ENCODE assay signal across 8 cellular contexts in the genomic region with DNA sequence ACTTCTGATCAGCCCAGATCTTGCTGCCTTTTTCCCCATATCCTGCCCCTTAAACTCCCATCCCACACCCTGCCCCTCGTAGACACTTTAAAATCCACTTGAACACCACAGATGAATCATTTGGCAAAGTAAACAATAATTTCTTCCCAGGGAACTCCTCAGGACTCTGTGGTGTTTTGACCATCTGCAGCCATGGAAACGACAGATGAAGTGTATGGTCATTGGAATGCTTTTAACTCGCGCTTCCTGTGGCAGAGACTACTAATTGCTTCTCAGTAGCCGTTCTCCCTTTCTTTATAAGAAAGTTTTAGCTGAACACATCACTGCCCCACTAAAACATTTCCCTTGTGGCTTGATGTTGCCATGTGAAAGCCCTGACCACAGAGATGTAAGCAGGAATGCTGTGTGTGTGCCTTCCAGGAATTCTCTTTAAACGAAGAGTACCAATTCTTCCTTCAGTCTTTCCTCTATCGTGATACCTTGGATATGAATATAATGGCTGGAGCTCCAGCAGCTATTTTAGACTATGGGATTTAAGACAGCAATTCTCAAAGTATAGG.
DNase-seq lines count a peak whose midpoint lies in the region; ATAC-seq, FAIRE-seq and TF ChIP-seq lines count a peak whose summit lies in the region.

No MANE protein-coding gene starts in this region.

- no TSS peak for BruUV-seq in HepG2 (replicated peaks; lab: Mats Ljungman, UMichigan)

- DNase-seq in AG04449 (ENCODE audit: low read depth, low spot score) = peak; percentile 98
- peak; percentile 99 for DNase-seq in LHCN-M2 (ENCODE audit: low read depth)
- DNase-seq in cardiac fibroblast (ENCODE audit: low read depth in 2 of 2) = peak; percentile 89 to 98
- peak; percentile 74 for DNase-seq in HepG2 (ENCODE audit: low spot score)
- DNase-seq in aorta = peak in 1 of 2 donors; percentile 53
- DNase-seq in effector memory CD8-positive, alpha-beta T cell = no peak

- WGBS in HepG2 (ENCODE audit: low lambda C conversion rate) = 0% methylated on average over 7 of the region's 7 CpGs
- WGBS in aorta, 2 donors = 7 to 11% methylated on average over 7 of the region's 7 CpGs

- H3K27ac Mint-ChIP-seq in effector memory CD8-positive, alpha-beta T cell = no peak overlapping the region

- no peaks in the 10 kb centered on the region for H3K4me1 Mint-ChIP-seq in effector memory CD8-positive, alpha-beta T cell (ENCODE audit: low read depth in 2 of 2)

- TF ChIP-seq POLR2A in HepG2 (IDR thresholded peaks at IDR 0.05; ENCODE audit: insufficient read depth in 1 of 2, low read depth in 2 of 2, low read length in 2 of 2) = no peak

- peak; percentile 82 for ATAC-seq in HepG2
- ATAC-seq in aorta (ENCODE audit: low FRiP score) = peak; percentile 78
- ATAC-seq in GM21619 (IDR thresholded peaks at IDR 0.05; ENCODE audit: unreplicated experiment) = no peak
- ATAC-seq in effector memory CD8-positive, alpha-beta T cell (replicated peaks) = no peak
- ATAC-seq in GM19467 (IDR thresholded peaks at IDR 0.05; ENCODE audit: unreplicated experiment) = no peak

- H3K27ac ChIP-seq in HepG2 (ENCODE audit: extremely low read length, insufficient read depth, low read length) (no peak overlapping the region), aorta (ENCODE audit: low read depth in 1 of 2, low read length in 2 of 2) (peak overlapping the region; percentile 8 to 53)

- no peak for FAIRE-seq in HepG2 (lab: Jason Lieb, UNC)

- no peaks in the 10 kb centered on the region for H3K79me2 ChIP-seq in HepG2 (ENCODE audit: insufficient read depth, low read length)

- H4K20me1 ChIP-seq in HepG2 (ENCODE audit: insufficient read depth, low read length) = no peaks in the 10 kb centered on the region

- POLR2A ChIA-PET in AG04449 (lab: Yijun Ruan, JAX) = no interaction called here
- POLR2A ChIA-PET in HepG2 (lab: Yijun Ruan, JAX) = no interaction called here

- no peak overlapping the region for H2AFZ ChIP-seq in HepG2 (ENCODE audit: low read length)

- H3K4me3 Mint-ChIP-seq in effector memory CD8-positive, alpha-beta T cell = no peak overlapping the region

- H3K36me3 ChIP-seq in HepG2 (replicated peaks in 1 of 2; ENCODE audit: control insufficient read depth in 1 of 2, insufficient read depth in 2 of 2, low read length in 2 of 2) (no peaks in the 10 kb centered on the region), aorta (ENCODE audit: control insufficient read depth in 1 of 2, insufficient read depth in 2 of 2, low read length in 1 of 2) (no peaks in the 10 kb centered on the region)

- TF ChIP-seq RAD21 in HepG2 (CRISPR knock-in tag; IDR thresholded peaks at IDR 0.05) = no peak

- intact Hi-C loops in HepG2 (cut with micrococcal nuclease; ENCODE audit: unreplicated experiment) = no loop called here
- intact Hi-C loops in aorta (cut with DNase I) = loop anchor here in 1 of 2 donors (10.0 kb wide), 1 partner anchor 92 kb away; a partner anchor contains a TSS

- no peak for TF ChIP-seq EP300 in HepG2 (IDR thresholded peaks at IDR 0.05; ENCODE audit: low read depth in 2 of 2, low read length in 2 of 2)
- no peak for TF ChIP-seq EP300 in HepG2 (CRISPR knock-in tag; IDR thresholded peaks at IDR 0.05; ENCODE audit: borderline replicate concordance)

- H3K4me1 ChIP-seq in HepG2 (ENCODE audit: insufficient read depth, low read length) = peaks cover 9% of the 10 kb centered on the region; the same call in 1 of the 2 replicates
- peaks cover 0 to 2% of the 10 kb centered on the region in 2 donors for H3K4me1 ChIP-seq in aorta (ENCODE audit: control insufficient read depth in 1 of 2, insufficient read depth in 2 of 2, low read length in 2 of 2)

- TF ChIP-seq CTCF in AG04449 (IDR thresholded peaks at IDR 0.05; ENCODE audit: insufficient read depth, low read length, missing control alignments) = no peak
- TF ChIP-seq CTCF in cardiac fibroblast (IDR thresholded peaks at IDR 0.05; ENCODE audit: low read depth, low read length) = no peak
- TF ChIP-seq CTCF in HepG2 (CRISPR knock-in tag; IDR thresholded peaks at IDR 0.05) = no peak

- no peaks in the 10 kb centered on the region for H3K27me3 Mint-ChIP-seq in effector memory CD8-positive, alpha-beta T cell

- no peaks in the 10 kb centered on the region for H3K27me3 ChIP-seq in HepG2 (ENCODE audit: control insufficient read depth in 1 of 2, insufficient read depth in 2 of 2, low read length in 2 of 2)
- no peaks in the 10 kb centered on the region for H3K27me3 ChIP-seq in aorta (ENCODE audit: control insufficient read depth in 1 of 2, insufficient read depth in 2 of 2, low read length in 1 of 2)

- no peak overlapping the region for H3K4me2 ChIP-seq in HepG2 (ENCODE audit: low read depth, low read length)

- H3K4me3 ChIP-seq in AG04449 (ENCODE audit: low read depth, low read length) = no peak overlapping the region
- no peak overlapping the region for H3K4me3 ChIP-seq in cardiac fibroblast (replicated peaks in 1 of 2; ENCODE audit: low read depth in 2 of 2, low read length in 2 of 2)
- no peak overlapping the region for H3K4me3 ChIP-seq in HepG2 (replicated peaks in 1 of 3; ENCODE audit: insufficient read depth in 1 of 3, low read depth in 2 of 3, low read length in 3 of 3)
- no peak overlapping the region for H3K4me3 ChIP-seq in aorta (ENCODE audit: low read length in 2 of 2)

- in situ Hi-C loops in HepG2 (cut with HindIII; ENCODE audit: extremely low pct_ligation_motif_present, low pct_unique_long_range_greater_than_20kb) = no loop called here

- H3K9me3 ChIP-seq in HepG2 (ENCODE audit: low read length) = no peaks in the 10 kb centered on the region
- H3K9me3 ChIP-seq in aorta (ENCODE audit: control insufficient read depth, low read length) = no peaks in the 10 kb centered on the region

- CTCF ChIA-PET in AG04449 (lab: Yijun Ruan, JAX) (no interaction called here), HepG2 (lab: Yijun Ruan, JAX; ENCODE audit: low intra/inter-chr PET ratio, low total read pairs) (no interaction called here)

- H3K9me3 Mint-ChIP-seq in effector memory CD8-positive, alpha-beta T cell = no peaks in the 10 kb centered on the region

- H3K36me3 Mint-ChIP-seq in effector memory CD8-positive, alpha-beta T cell (ENCODE audit: insufficient read depth) = no peaks in the 10 kb centered on the region

- no peak overlapping the region for H3K9ac ChIP-seq in HepG2 (ENCODE audit: insufficient read depth, low read depth, low read length)

TF ChIP-seq in HepG2, 621 proteins besides CTCF, POLR2A, EP300 and RAD21:
- TF ChIP-seq RFX3 (CRISPR knock-in tag; IDR thresholded peaks at IDR 0.05) (peak; percentile 24; the same call in 1 of the 2 replicates), MBD4 (IDR thresholded peaks at IDR 0.05; ENCODE audit: borderline replicate concordance, low read length) (no peak), STAG1 (CRISPR knock-in tag; IDR thresholded peaks at IDR 0.05) (no peak), RFX1 (IDR thresholded peaks at IDR 0.05) (peak; percentile 52; the same call in 1 of the 2 replicates), GABPA (IDR thresholded peaks at IDR 0.05; ENCODE audit: low read depth, low read length) (no peak), GABPA (CRISPR knock-in tag; IDR thresholded peaks at IDR 0.05; ENCODE audit: low read depth) (no peak), ZNF44 (CRISPR knock-in tag; IDR thresholded peaks at IDR 0.05) (no peak), SATB2 (CRISPR knock-in tag; IDR thresholded peaks at IDR 0.05) (no peak), YEATS4 (CRISPR knock-in tag; IDR thresholded peaks at IDR 0.05; ENCODE audit: borderline replicate concordance) (no peak), ZNF567 (CRISPR knock-in tag; IDR thresholded peaks at IDR 0.05; ENCODE audit: borderline replicate concordance) (no peak)
- TF ChIP-seq, protein P1, sequence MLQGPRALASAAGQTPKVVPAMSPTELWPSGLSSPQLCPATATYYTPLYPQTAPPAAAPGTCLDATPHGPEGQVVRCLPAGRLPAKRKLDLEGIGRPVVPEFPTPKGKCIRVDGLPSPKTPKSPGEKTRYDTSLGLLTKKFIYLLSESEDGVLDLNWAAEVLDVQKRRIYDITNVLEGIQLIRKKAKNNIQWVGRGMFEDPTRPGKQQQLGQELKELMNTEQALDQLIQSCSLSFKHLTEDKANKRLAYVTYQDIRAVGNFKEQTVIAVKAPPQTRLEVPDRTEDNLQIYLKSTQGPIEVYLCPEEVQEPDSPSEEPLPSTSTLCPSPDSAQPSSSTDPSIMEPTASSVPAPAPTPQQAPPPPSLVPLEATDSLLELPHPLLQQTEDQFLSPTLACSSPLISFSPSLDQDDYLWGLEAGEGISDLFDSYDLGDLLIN (CRISPR knock-in tag; IDR thresholded peaks at IDR 0.05; ENCODE audit: borderline replicate concordance) = no peak

Comparison
In these comparisons a context has a peak if more than half of its experiments do, and no peak if none do; other contexts are left out.
1. DNase-seq: peak in AG04449 (single experiment), LHCN-M2 (single experiment), cardiac fibroblast (2 of 2) and HepG2 (single experiment); none in effector memory CD8-positive, alpha-beta T cell (0 of 3).
2. ATAC-seq: peak in HepG2 (single experiment) and aorta (single experiment); none in GM21619 (single experiment), effector memory CD8-positive, alpha-beta T cell (single experiment) and GM19467 (single experiment).